28 cellular contexts compared by ENCODE assay signal in the genomic region with DNA sequence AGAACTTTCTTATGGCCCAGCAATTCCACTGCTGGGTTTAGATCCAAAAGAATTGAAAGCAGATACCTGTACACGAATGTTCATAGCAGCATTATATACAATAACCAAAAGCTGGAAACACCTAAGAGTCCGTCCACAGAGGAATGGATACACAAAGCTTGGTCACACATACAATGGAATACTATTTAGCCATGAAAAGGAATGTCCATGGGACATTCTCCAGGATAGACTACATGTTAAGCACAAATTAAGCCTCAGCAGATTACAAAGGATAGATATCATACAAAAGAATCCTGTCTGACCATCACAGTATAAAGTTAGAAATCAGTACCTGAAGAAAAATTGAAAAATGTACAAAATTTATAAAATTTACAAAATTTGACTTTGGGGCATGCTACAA.
"Had no signal": no experiment of that assay in that cellular context is flagged by ENCODE, and none has a peak within 500 bp of the region (broad histone marks: within the 10 kb centered on the region; RNA-seq: fewer than 3 reads in every experiment).

No MANE protein-coding gene starts in this region.

- H3K4me2 ChIP-seq: hepatocyte had no signal

- H3K4me3 ChIP-seq: colonic mucosa, coronary artery, dorsolateral prefrontal cortex, esophagus muscularis mucosa, esophagus squamous epithelium, gastrocnemius medialis, gastroesophageal sphincter, heart left ventricle, heart right ventricle, hepatocyte had no signal

- FAIRE-seq: colon, endometrium, endothelial cell of umbilical vein, frontal cortex had no signal

- H3K36me3 ChIP-seq: colonic mucosa, esophagus muscularis mucosa, esophagus squamous epithelium, gastrocnemius medialis, gastroesophageal sphincter, heart left ventricle, heart right ventricle had no signal

- H3K27ac ChIP-seq: colonic mucosa, coronary artery, dorsolateral prefrontal cortex, epithelial cell of prostate, esophagus muscularis mucosa, esophagus squamous epithelium, foreskin keratinocyte, gastrocnemius medialis, gastroesophageal sphincter, heart left ventricle, heart right ventricle, hepatocyte had no signal

- H3K9me3 ChIP-seq: colonic mucosa, esophagus muscularis mucosa, esophagus squamous epithelium, gastrocnemius medialis, gastroesophageal sphincter, heart left ventricle, heart right ventricle had no signal

- H3K79me2 ChIP-seq: hepatocyte had no signal

- ATAC-seq: effector memory CD8-positive, alpha-beta T cell; esophagus mucosa; foreskin keratinocyte; gastrocnemius medialis; gastroesophageal sphincter had no signal

- H3K4me1 ChIP-seq: colonic mucosa, esophagus muscularis mucosa, esophagus squamous epithelium, foreskin keratinocyte, gastrocnemius medialis, gastroesophageal sphincter, heart left ventricle, heart right ventricle had no signal

- DNase-seq: colonic mucosa; cortex of kidney; dermis blood vessel endothelial cell; dorsolateral prefrontal cortex; effector CD4-positive, alpha-beta T cell; effector CD8-positive, alpha-beta T cell; effector memory CD4-positive, alpha-beta T cell; effector memory CD8-positive, alpha-beta T cell; endodermal cell; erythroblast; esophagus squamous epithelium; foreskin fibroblast; foreskin keratinocyte; foreskin melanocyte; gastrocnemius medialis; glutamatergic neuron; heart left ventricle; heart right ventricle had no signal

- H3K27me3 ChIP-seq: colonic mucosa, dorsolateral prefrontal cortex, esophagus muscularis mucosa, esophagus squamous epithelium, foreskin keratinocyte, gastrocnemius medialis, gastroesophageal sphincter, heart left ventricle, heart right ventricle, hepatocyte had no signal

- H2AFZ ChIP-seq: hepatocyte had no signal
